ENCODE assay signal across 1 cellular context in the genomic region with DNA sequence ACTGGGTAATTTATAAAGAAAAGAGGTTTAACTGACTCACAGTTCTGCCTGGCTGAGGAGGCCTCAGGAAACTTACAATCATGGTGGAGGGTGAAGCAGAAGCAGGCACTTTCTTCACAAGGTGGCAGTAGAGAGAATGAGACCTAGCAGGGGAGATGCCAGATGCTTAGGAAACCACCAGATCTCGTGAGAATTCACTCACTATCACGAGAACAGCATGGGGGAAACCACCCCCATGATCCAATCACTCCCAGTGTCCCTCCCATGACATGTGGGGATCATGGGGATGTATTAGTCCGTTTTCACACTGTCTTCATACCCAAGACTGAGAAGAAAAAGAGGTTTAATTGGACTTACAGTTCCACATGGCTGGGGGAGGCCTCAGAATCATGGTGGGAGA.
TF ChIP-seq lines count a peak whose summit lies in the region.

No MANE protein-coding gene starts in this region.

TF ChIP-seq in GM12878, 131 proteins besides CTCF, POLR2A, EP300 and RAD21:
- TF ChIP-seq CHD2 (IDR thresholded peaks at IDR 0.05; ENCODE audit: borderline replicate concordance, low read depth, low read length) (peak; percentile 86), BHLHE40 (IDR thresholded peaks at IDR 0.05; ENCODE audit: borderline replicate concordance in 1 of 2, low read depth in 2 of 2, low read length in 1 of 2) (peak in 1 of 2 experiments; percentile 36; a peak in 2 of 4 replicates), BRCA1 (IDR thresholded peaks at IDR 0.05; ENCODE audit: low read depth, low read length) (peak; percentile 48)
- TF ChIP-seq, protein P1, sequence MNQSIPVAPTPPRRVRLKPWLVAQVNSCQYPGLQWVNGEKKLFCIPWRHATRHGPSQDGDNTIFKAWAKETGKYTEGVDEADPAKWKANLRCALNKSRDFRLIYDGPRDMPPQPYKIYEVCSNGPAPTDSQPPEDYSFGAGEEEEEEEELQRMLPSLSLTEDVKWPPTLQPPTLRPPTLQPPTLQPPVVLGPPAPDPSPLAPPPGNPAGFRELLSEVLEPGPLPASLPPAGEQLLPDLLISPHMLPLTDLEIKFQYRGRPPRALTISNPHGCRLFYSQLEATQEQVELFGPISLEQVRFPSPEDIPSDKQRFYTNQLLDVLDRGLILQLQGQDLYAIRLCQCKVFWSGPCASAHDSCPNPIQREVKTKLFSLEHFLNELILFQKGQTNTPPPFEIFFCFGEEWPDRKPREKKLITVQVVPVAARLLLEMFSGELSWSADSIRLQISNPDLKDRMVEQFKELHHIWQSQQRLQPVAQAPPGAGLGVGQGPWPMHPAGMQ (IDR thresholded peaks at IDR 0.05; ENCODE audit: borderline replicate concordance): 0 out of 2 replicates have a peak, but pooled peaks have one; percentile 49
